Comparison of ENCODE assay signal across 34 cellular contexts in genomic region chr2:15458277-15458676, GRCh38.
"Had no signal": no experiment of that assay in that cellular context is flagged by ENCODE, and none has a peak within 500 bp of the region (broad histone marks: within the 10 kb centered on the region; RNA-seq: fewer than 3 reads in every experiment).

No MANE protein-coding gene starts in this region.

- H3K9me3 ChIP-seq: body of pancreas, breast epithelium had no signal

- DNase-seq: activated CD4-positive, alpha-beta memory T cell treated with anti-CD3 and anti-CD28 coated beads for 36 hours; activated CD4-positive, alpha-beta T cell treated with anti-CD3 and anti-CD28 coated beads for 1 hour; activated CD4-positive, alpha-beta T cell treated with anti-CD3 and anti-CD28 coated beads for 36 hours; activated CD4-positive, alpha-beta T cell treated with anti-CD3 and anti-CD28 coated beads for 48 hours; activated CD4-positive, alpha-beta T cell treated with anti-CD3 and anti-CD28 coated beads, Interleukin-2, amount 10 ng/mL, durations not matched to agents 7 days and 5 days; activated CD4-positive, alpha-beta T cell treated with anti-CD3 and anti-CD28 coated beads, Interleukin-2, amount 50 U/mL, for 4 hours; activated CD4-positive, CD25-positive, alpha-beta regulatory T cell; activated CD8-positive, alpha-beta memory T cell treated with anti-CD3 and anti-CD28 coated beads, Interleukin-2, amount 50 U/mL, for 4 hours; activated CD8-positive, alpha-beta T cell treated with anti-CD3 and anti-CD28 coated beads for 36 hours; activated effector memory CD4-positive, alpha-beta T cell treated with Interleukin-2 at 50 U/mL for 16 hours; activated gamma-delta T cell; activated naive CD4-positive, alpha-beta T cell treated with anti-CD3 and anti-CD28 coated beads for 36 hours; activated naive CD8-positive, alpha-beta T cell treated with anti-CD3 and anti-CD28 coated beads, Interleukin-2, amount 10 ng/mL, durations not matched to agents 7 days and 5 days; activated naive CD8-positive, alpha-beta T cell treated with anti-CD3 and anti-CD28 coated beads, Interleukin-2, amount 50 U/mL, for 24 hours; activated T-cell treated with anti-CD3 and anti-CD28 coated beads, Interleukin-2, amount 50 U/mL, for 24 hours; activated T-cell treated with anti-CD3 and anti-CD28 coated beads, Interleukin-2, amount 50 U/mL, for 48 hours; aorta; body of pancreas; brain microvascular endothelial cell; central memory CD4-positive, alpha-beta T cell; SW 1271; T-helper 1 cell; T-helper 2 cell; T-helper 9 cell had no signal

- ATAC-seq: activated CD4-positive, alpha-beta T cell treated with anti-CD3 and anti-CD28 coated beads for 36 hours; activated CD4-positive, CD25-positive, alpha-beta regulatory T cell treated with anti-CD3 and anti-CD28 coated beads, Interleukin-2, amount 50 U/mL, for 24 hours; activated CD8-positive, alpha-beta T cell treated with anti-CD3 and anti-CD28 coated beads for 36 hours; activated naive CD8-positive, alpha-beta T cell treated with anti-CD3 and anti-CD28 coated beads, Interleukin-2, amount 50 U/mL, for 24 hours; body of pancreas had no signal

- H3K9me3 Mint-ChIP-seq: activated CD4-positive, alpha-beta memory T cell treated with anti-CD3 and anti-CD28 coated beads for 36 hours; activated CD4-positive, alpha-beta T cell treated with anti-CD3 and anti-CD28 coated beads, Interleukin-2, amount 10 ng/mL, durations not matched to agents 7 days and 5 days; activated CD8-positive, alpha-beta T cell treated with anti-CD3 and anti-CD28 coated beads for 36 hours; activated naive CD4-positive, alpha-beta T cell treated with anti-CD3 and anti-CD28 coated beads for 36 hours; activated naive CD4-positive, alpha-beta T cell treated with anti-CD3 and anti-CD28 coated beads, Interleukin-2, amount 50 U/mL, for 24 hours; activated naive CD8-positive, alpha-beta T cell treated with anti-CD3 and anti-CD28 coated beads, Interleukin-2, amount 10 ng/mL, durations not matched to agents 7 days and 5 days; activated naive CD8-positive, alpha-beta T cell treated with anti-CD3 and anti-CD28 coated beads, Interleukin-2, amount 50 U/mL, for 24 hours; activated T-cell treated with anti-CD3 and anti-CD28 coated beads, Interleukin-2, amount 50 U/mL, for 24 hours; activated T-helper 2 cell treated with anti-CD3 and anti-CD28 coated beads, Interferon-gamma antibody, Interleukin-2, Interleukin-4, amounts not matched to agents 10 μg/mL and 5 μg/mL and 100 μg/mL, durations not matched to agents 14 hours and 24 hours and 36 hours; T-helper 1 cell treated with Interleukin-12 subunit alpha and Interleukin-12 subunit beta and Interleukin-4 antibody, amounts not matched to agents 30 μg/mL and 1 μg/mL, for 36 hours; T-helper 2 cell treated with Interferon-gamma antibody and Interleukin-4, amounts not matched to agents 5 μg/mL and 100 μg/mL, for 36 hours had no signal

- H3K27ac ChIP-seq: body of pancreas, brain microvascular endothelial cell, breast epithelium, VCaP had no signal

- H3K27me3 Mint-ChIP-seq: activated CD4-positive, alpha-beta memory T cell treated with anti-CD3 and anti-CD28 coated beads for 36 hours; activated CD4-positive, alpha-beta T cell treated with anti-CD3 and anti-CD28 coated beads for 36 hours; activated CD4-positive, alpha-beta T cell treated with anti-CD3 and anti-CD28 coated beads, Interleukin-2, amount 10 ng/mL, durations not matched to agents 7 days and 5 days; activated CD8-positive, alpha-beta T cell treated with anti-CD3 and anti-CD28 coated beads for 36 hours; activated naive CD4-positive, alpha-beta T cell treated with anti-CD3 and anti-CD28 coated beads, Interleukin-2, amount 50 U/mL, for 24 hours; activated naive CD8-positive, alpha-beta T cell; activated naive CD8-positive, alpha-beta T cell treated with anti-CD3 and anti-CD28 coated beads, Interleukin-2, amount 10 ng/mL, durations not matched to agents 7 days and 5 days; activated naive CD8-positive, alpha-beta T cell treated with anti-CD3 and anti-CD28 coated beads, Interleukin-2, amount 50 U/mL, for 24 hours; activated T-cell treated with anti-CD3 and anti-CD28 coated beads, Interleukin-2, amount 50 U/mL, for 24 hours had no signal

- H3K27ac Mint-ChIP-seq: activated CD4-positive, alpha-beta memory T cell treated with anti-CD3 and anti-CD28 coated beads for 36 hours; activated CD4-positive, alpha-beta T cell treated with anti-CD3 and anti-CD28 coated beads for 36 hours; activated CD4-positive, alpha-beta T cell treated with anti-CD3 and anti-CD28 coated beads, Interleukin-2, amount 10 ng/mL, durations not matched to agents 7 days and 5 days; activated CD8-positive, alpha-beta T cell treated with anti-CD3 and anti-CD28 coated beads for 36 hours; activated naive CD4-positive, alpha-beta T cell treated with anti-CD3 and anti-CD28 coated beads for 36 hours; activated naive CD4-positive, alpha-beta T cell treated with anti-CD3 and anti-CD28 coated beads, Interleukin-2, amount 50 U/mL, for 24 hours; activated naive CD8-positive, alpha-beta T cell; activated naive CD8-positive, alpha-beta T cell treated with anti-CD3 and anti-CD28 coated beads, Interleukin-2, amount 10 ng/mL, durations not matched to agents 7 days and 5 days; activated naive CD8-positive, alpha-beta T cell treated with anti-CD3 and anti-CD28 coated beads, Interleukin-2, amount 50 U/mL, for 24 hours; activated T-helper 2 cell treated with anti-CD3 and anti-CD28 coated beads, Interferon-gamma antibody, Interleukin-2, Interleukin-4, amounts not matched to agents 10 μg/mL and 5 μg/mL and 100 μg/mL, durations not matched to agents 14 hours and 24 hours and 36 hours; T-helper 1 cell treated with Interleukin-12 subunit alpha and Interleukin-12 subunit beta and Interleukin-4 antibody, amounts not matched to agents 30 μg/mL and 1 μg/mL, for 36 hours; T-helper 2 cell treated with Interferon-gamma antibody and Interleukin-4, amounts not matched to agents 5 μg/mL and 100 μg/mL, for 36 hours had no signal

- H3K4me1 Mint-ChIP-seq: activated CD4-positive, alpha-beta T cell treated with anti-CD3 and anti-CD28 coated beads for 36 hours; activated CD4-positive, alpha-beta T cell treated with anti-CD3 and anti-CD28 coated beads, Interleukin-2, amount 10 ng/mL, durations not matched to agents 7 days and 5 days; activated naive CD4-positive, alpha-beta T cell treated with anti-CD3 and anti-CD28 coated beads, Interleukin-2, amount 50 U/mL, for 24 hours; activated naive CD8-positive, alpha-beta T cell treated with anti-CD3 and anti-CD28 coated beads, Interleukin-2, amount 10 ng/mL, durations not matched to agents 7 days and 5 days had no signal

- H3K4me3 Mint-ChIP-seq: activated CD4-positive, alpha-beta memory T cell treated with anti-CD3 and anti-CD28 coated beads for 36 hours; activated CD4-positive, alpha-beta T cell treated with anti-CD3 and anti-CD28 coated beads for 36 hours; activated CD4-positive, alpha-beta T cell treated with anti-CD3 and anti-CD28 coated beads, Interleukin-2, amount 10 ng/mL, durations not matched to agents 7 days and 5 days; activated CD8-positive, alpha-beta T cell treated with anti-CD3 and anti-CD28 coated beads for 36 hours; activated naive CD4-positive, alpha-beta T cell treated with anti-CD3 and anti-CD28 coated beads for 36 hours; activated naive CD4-positive, alpha-beta T cell treated with anti-CD3 and anti-CD28 coated beads, Interleukin-2, amount 50 U/mL, for 24 hours; activated naive CD8-positive, alpha-beta T cell; activated naive CD8-positive, alpha-beta T cell treated with anti-CD3 and anti-CD28 coated beads, Interleukin-2, amount 10 ng/mL, durations not matched to agents 7 days and 5 days; activated naive CD8-positive, alpha-beta T cell treated with anti-CD3 and anti-CD28 coated beads, Interleukin-2, amount 50 U/mL, for 24 hours; activated T-cell treated with anti-CD3 and anti-CD28 coated beads, Interleukin-2, amount 50 U/mL, for 24 hours; T-helper 1 cell treated with Interleukin-12 subunit alpha and Interleukin-12 subunit beta and Interleukin-4 antibody, amounts not matched to agents 30 μg/mL and 1 μg/mL, for 36 hours; T-helper 2 cell treated with Interferon-gamma antibody and Interleukin-4, amounts not matched to agents 5 μg/mL and 100 μg/mL, for 36 hours had no signal

- H3K4me1 ChIP-seq: body of pancreas, breast epithelium had no signal

- H3K4me3 ChIP-seq: body of pancreas, breast epithelium had no signal

- H3K27me3 ChIP-seq: body of pancreas, brain microvascular endothelial cell, breast epithelium had no signal

- FAIRE-seq: astrocyte, TTC549 had no signal
